In the genomic region with DNA sequence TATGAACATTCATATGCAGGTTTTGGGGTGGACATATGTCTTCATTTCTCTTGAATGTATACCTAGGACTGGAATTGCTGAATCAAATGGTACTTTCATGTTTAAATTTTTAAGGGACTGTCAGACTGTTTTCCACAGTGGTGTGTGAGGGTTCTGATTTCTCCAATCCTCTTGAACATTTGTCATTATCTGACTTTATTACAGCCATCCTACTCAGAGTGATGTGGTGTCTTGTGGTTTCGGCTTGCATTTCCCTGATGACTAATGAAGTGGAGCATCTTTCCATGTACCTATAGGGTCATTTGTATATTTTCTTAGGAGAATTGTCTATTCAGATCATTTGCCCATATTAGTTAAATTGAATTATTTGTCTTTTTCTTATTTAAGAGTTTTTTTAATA, we compare ENCODE assay signal across 16 cellular contexts. TPM values are rescaled to one million over a fixed set of nuclear protein-coding genes. Genes with fewer than 3 reads are reported as not detected.
A peak's percentile ranks its signal among the peaks of the same experiment; 100 is the strongest.
DNase-seq lines count a peak whose midpoint lies in the region; ATAC-seq, FAIRE-seq and TF ChIP-seq lines count a peak whose summit lies in the region.
"Had no signal": no experiment of that assay in that cellular context is flagged by ENCODE, and none has a peak within 500 bp of the region (broad histone marks: within the 10 kb centered on the region; RNA-seq: fewer than 3 reads in every experiment).

No MANE protein-coding gene starts in this region.

- H3K4me3 ChIP-seq in skeletal muscle cell (ENCODE audit: low read depth, low read length), result no peak overlapping the region
- H3K4me3 ChIP-seq: SK-N-MC, transverse colon had no signal

- TF ChIP-seq CTCF in type B pancreatic cell (conservative IDR thresholded peaks at IDR 0.05), result no peak

- peak; percentile 92 for ATAC-seq in activated naive CD8-positive, alpha-beta T cell treated with anti-CD3 and anti-CD28 coated beads, Interleukin-2, amount 50 U/mL, for 24 hours
- ATAC-seq in GM21390 (IDR thresholded peaks at IDR 0.05; ENCODE audit: unreplicated experiment), result no peak
- ATAC-seq: HCT116 had no signal

- FAIRE-seq in HTR-8/SVneo (lab: Jason Lieb, UNC), result no peak

- H3K36me3 Mint-ChIP-seq in activated naive CD4-positive, alpha-beta T cell treated with anti-CD3 and anti-CD28 coated beads, Interleukin-2, amount 10 ng/mL, durations not matched to agents 7 days and 5 days, result no peaks in the 10 kb centered on the region
- H3K36me3 Mint-ChIP-seq in activated naive CD8-positive, alpha-beta T cell treated with anti-CD3 and anti-CD28 coated beads, Interleukin-2, amount 50 U/mL, for 24 hours (ENCODE audit: low read depth), result peaks cover 8% of the 10 kb centered on the region
- H3K36me3 Mint-ChIP-seq in type B pancreatic cell, result no peaks in the 10 kb centered on the region
- H3K36me3 Mint-ChIP-seq: brain had no signal

- H3K9me3 Mint-ChIP-seq in activated naive CD4-positive, alpha-beta T cell treated with anti-CD3 and anti-CD28 coated beads, Interleukin-2, amount 10 ng/mL, durations not matched to agents 7 days and 5 days, result no peaks in the 10 kb centered on the region
- peaks cover 7% of the 10 kb centered on the region for H3K9me3 Mint-ChIP-seq in activated naive CD8-positive, alpha-beta T cell treated with anti-CD3 and anti-CD28 coated beads, Interleukin-2, amount 50 U/mL, for 24 hours
- no peaks in the 10 kb centered on the region for H3K9me3 Mint-ChIP-seq in type B pancreatic cell
- H3K9me3 Mint-ChIP-seq: brain had no signal

- no peak overlapping the region for H3K27ac Mint-ChIP-seq in activated naive CD4-positive, alpha-beta T cell treated with anti-CD3 and anti-CD28 coated beads, Interleukin-2, amount 10 ng/mL, durations not matched to agents 7 days and 5 days
- H3K27ac Mint-ChIP-seq in activated naive CD8-positive, alpha-beta T cell treated with anti-CD3 and anti-CD28 coated beads, Interleukin-2, amount 50 U/mL, for 24 hours, result peak overlapping the region; percentile 69
- H3K27ac Mint-ChIP-seq in type B pancreatic cell, result no peak overlapping the region
- H3K27ac Mint-ChIP-seq: brain had no signal

- no peak overlapping the region for H3K4me3 Mint-ChIP-seq in activated naive CD4-positive, alpha-beta T cell treated with anti-CD3 and anti-CD28 coated beads, Interleukin-2, amount 10 ng/mL, durations not matched to agents 7 days and 5 days
- peak overlapping the region; percentile 19 for H3K4me3 Mint-ChIP-seq in activated naive CD8-positive, alpha-beta T cell treated with anti-CD3 and anti-CD28 coated beads, Interleukin-2, amount 50 U/mL, for 24 hours
- H3K4me3 Mint-ChIP-seq in type B pancreatic cell, result no peak overlapping the region
- H3K4me3 Mint-ChIP-seq: brain had no signal

- CTCF ChIA-PET in activated naive CD4-positive, alpha-beta T cell treated with anti-CD3 and anti-CD28 coated beads, Interleukin-2, amount 10 ng/mL, durations not matched to agents 7 days and 5 days (lab: Charles Lee), result no interaction called here

- H3K4me1 Mint-ChIP-seq in activated naive CD4-positive, alpha-beta T cell treated with anti-CD3 and anti-CD28 coated beads, Interleukin-2, amount 10 ng/mL, durations not matched to agents 7 days and 5 days, result peaks cover 7% of the 10 kb centered on the region
- peaks cover 60% of the 10 kb centered on the region for H3K4me1 Mint-ChIP-seq in activated naive CD8-positive, alpha-beta T cell treated with anti-CD3 and anti-CD28 coated beads, Interleukin-2, amount 50 U/mL, for 24 hours
- no peaks in the 10 kb centered on the region for H3K4me1 Mint-ChIP-seq in type B pancreatic cell (ENCODE audit: unreplicated experiment)
- H3K4me1 Mint-ChIP-seq: brain had no signal

- DNase-seq in activated naive CD4-positive, alpha-beta T cell treated with Interleukin-2 at 50 U/mL for 16 hours, result peak; percentile 15
- DNase-seq in activated naive CD4-positive, alpha-beta T cell treated with anti-CD3 and anti-CD28 coated beads, Interleukin-2, amount 10 ng/mL, durations not matched to agents 7 days and 5 days, result no peak
- peak; percentile 70 for DNase-seq in HTR-8/SVneo (ENCODE audit: insufficient read length, low spot score)
- no peak for DNase-seq in activated naive CD8-positive, alpha-beta T cell treated with anti-CD3 and anti-CD28 coated beads, Interleukin-2, amount 50 U/mL, for 24 hours
- peak; percentile 68 for DNase-seq in skeletal muscle cell (ENCODE audit: low read depth)
- DNase-seq in type B pancreatic cell (ENCODE audit: extremely low spot score, unreplicated experiment), result no peak
- no peak for DNase-seq in NCI-H82 (lab: John Stamatoyannopoulos, UW)
- DNase-seq: AML-193, DMS153, MM.1S, NCI-H2171 treated with DMSO at 0.1 percent for 48 hours, transverse colon had no signal

- no peaks in the 10 kb centered on the region for H3K27me3 Mint-ChIP-seq in activated naive CD4-positive, alpha-beta T cell treated with anti-CD3 and anti-CD28 coated beads, Interleukin-2, amount 10 ng/mL, durations not matched to agents 7 days and 5 days
- no peaks in the 10 kb centered on the region for H3K27me3 Mint-ChIP-seq in activated naive CD8-positive, alpha-beta T cell treated with anti-CD3 and anti-CD28 coated beads, Interleukin-2, amount 50 U/mL, for 24 hours
- H3K27me3 Mint-ChIP-seq in type B pancreatic cell, result no peaks in the 10 kb centered on the region

RNA-seq across cellular contexts. Expression of a gene that starts 35.4 kb away (rescaled TPM):
- 16.2 and 30.5 TPM in 2 replicates for total RNA-seq in type B pancreatic cell (ENCODE audit: low replicate concordance)

Comparison
In these comparisons a context has a peak if more than half of its experiments do, and no peak if none do; other contexts are left out.
1. DNase-seq: peak in activated naive CD4-positive, alpha-beta T cell treated with Interleukin-2 at 50 U/mL for 16 hours (single experiment), HTR-8/SVneo (single experiment) and skeletal muscle cell (single experiment); none in activated naive CD4-positive, alpha-beta T cell treated with anti-CD3 and anti-CD28 coated beads, Interleukin-2, amount 10 ng/mL, durations not matched to agents 7 days and 5 days (single experiment), activated naive CD8-positive, alpha-beta T cell treated with anti-CD3 and anti-CD28 coated beads, Interleukin-2, amount 50 U/mL, for 24 hours (single experiment), type B pancreatic cell (single experiment) and NCI-H82 (single experiment).